13 cellular contexts compared by ENCODE assay signal in the genomic region with DNA sequence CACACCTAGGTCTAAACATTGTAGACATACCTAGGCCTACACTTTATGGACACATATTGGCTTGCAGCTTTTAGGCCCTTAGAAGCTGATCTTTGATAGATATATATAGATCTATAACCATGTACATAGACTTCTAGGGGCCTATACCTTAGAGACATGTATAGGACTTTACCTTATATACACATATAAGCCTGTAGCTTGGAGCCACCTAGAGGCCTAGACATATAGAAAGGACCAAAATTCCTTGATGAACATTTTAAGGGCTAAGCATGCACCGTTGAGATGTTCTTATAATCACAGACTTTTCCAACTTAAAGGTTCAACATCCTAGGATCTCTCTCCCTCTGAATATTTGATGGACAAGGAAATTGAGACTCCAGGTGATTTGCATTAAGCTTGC.
DNase-seq lines count a peak whose midpoint lies in the region; FAIRE-seq and TF ChIP-seq lines count a peak whose summit lies in the region.
"Had no signal": no experiment of that assay in that cellular context is flagged by ENCODE, and none has a peak within 500 bp of the region (broad histone marks: within the 10 kb centered on the region; RNA-seq: fewer than 3 reads in every experiment).

No MANE protein-coding gene starts in this region.

- no peaks in the 10 kb centered on the region for H3K27me3 ChIP-seq in bronchial epithelial cell (ENCODE audit: control insufficient read depth, insufficient read depth, low read length)
- H3K27me3 ChIP-seq: dorsolateral prefrontal cortex had no signal

- H3K27me3 Mint-ChIP-seq in type B pancreatic cell, result peaks cover 11% of the 10 kb centered on the region
- H3K27me3 Mint-ChIP-seq: activated naive CD4-positive, alpha-beta T cell treated with anti-CD3 and anti-CD28 coated beads, Interleukin-2, amount 10 ng/mL, durations not matched to agents 7 days and 5 days had no signal

- H3K4me1 Mint-ChIP-seq in type B pancreatic cell (ENCODE audit: unreplicated experiment), result peaks cover 4% of the 10 kb centered on the region
- H3K4me1 Mint-ChIP-seq: activated naive CD4-positive, alpha-beta T cell treated with anti-CD3 and anti-CD28 coated beads, Interleukin-2, amount 10 ng/mL, durations not matched to agents 7 days and 5 days; stimulated activated effector memory CD8-positive, alpha-beta T cell treated with anti-CD3 and anti-CD28 coated beads, Interleukin-12 subunit alpha, Interleukin-12 subunit beta, amount 100 ng/mL, for 72 hours had no signal

- no peaks in the 10 kb centered on the region for H3K36me3 ChIP-seq in bronchial epithelial cell (ENCODE audit: control insufficient read depth, insufficient read depth, low read length)

- no peak overlapping the region for H3K4me3 ChIP-seq in bronchial epithelial cell (ENCODE audit: low read depth, low read length)
- H3K4me3 ChIP-seq: dorsolateral prefrontal cortex had no signal

- FAIRE-seq in bronchial epithelial cell (lab: Jason Lieb, UNC), result no peak

- no peak overlapping the region for H3K4me3 Mint-ChIP-seq in type B pancreatic cell
- H3K4me3 Mint-ChIP-seq: activated naive CD4-positive, alpha-beta T cell treated with anti-CD3 and anti-CD28 coated beads, Interleukin-2, amount 10 ng/mL, durations not matched to agents 7 days and 5 days; stimulated activated effector memory CD8-positive, alpha-beta T cell treated with anti-CD3 and anti-CD28 coated beads, Interleukin-12 subunit alpha, Interleukin-12 subunit beta, amount 100 ng/mL, for 72 hours had no signal

- DNase-seq in SIG-M5 treated with dmso at 0.1 percent for 504 hours (lab: John Stamatoyannopoulos, UW; ENCODE audit: unreplicated experiment) (peak; percentile 3), SIG-M5 (lab: John Stamatoyannopoulos, UW) (no peak), NCI-H524 treated with DMSO at 0.1 percent for 48 hours (lab: John Stamatoyannopoulos, UW) (peak; percentile 30), bronchial epithelial cell (ENCODE audit: low read depth) (peak; percentile 53), type B pancreatic cell (ENCODE audit: extremely low spot score, unreplicated experiment) (no peak), NCI-H2107 treated with DMSO at 0.1 percent for 48 hours (lab: John Stamatoyannopoulos, UW; ENCODE audit: unreplicated experiment) (no peak), EL (no peak)
- DNase-seq in stimulated activated CD4-positive, alpha-beta T cell treated with anti-CD3 and anti-CD28 coated beads, Interleukin-12 subunit alpha, Interleukin-12 subunit beta, amount 100 ng/mL, for 4 hours, result no peak
- DNase-seq: activated CD4-positive, alpha-beta T cell treated with anti-CD3 and anti-CD28 coated beads for 4 hours; activated naive CD4-positive, alpha-beta T cell treated with anti-CD3 and anti-CD28 coated beads, Interleukin-2, amount 10 ng/mL, durations not matched to agents 7 days and 5 days; C1 segment of cervical spinal cord; dorsolateral prefrontal cortex had no signal

- peaks cover 3% of the 10 kb centered on the region for H3K36me3 Mint-ChIP-seq in type B pancreatic cell
- H3K36me3 Mint-ChIP-seq: activated naive CD4-positive, alpha-beta T cell treated with anti-CD3 and anti-CD28 coated beads, Interleukin-2, amount 10 ng/mL, durations not matched to agents 7 days and 5 days; stimulated activated effector memory CD8-positive, alpha-beta T cell treated with anti-CD3 and anti-CD28 coated beads, Interleukin-12 subunit alpha, Interleukin-12 subunit beta, amount 100 ng/mL, for 72 hours had no signal

- no peaks in the 10 kb centered on the region for H3K9me3 Mint-ChIP-seq in type B pancreatic cell
- H3K9me3 Mint-ChIP-seq: stimulated activated effector memory CD8-positive, alpha-beta T cell treated with anti-CD3 and anti-CD28 coated beads, Interleukin-12 subunit alpha, Interleukin-12 subunit beta, amount 100 ng/mL, for 72 hours had no signal

- no peak overlapping the region for H3K27ac Mint-ChIP-seq in type B pancreatic cell
- H3K27ac Mint-ChIP-seq: activated naive CD4-positive, alpha-beta T cell treated with anti-CD3 and anti-CD28 coated beads, Interleukin-2, amount 10 ng/mL, durations not matched to agents 7 days and 5 days; stimulated activated effector memory CD8-positive, alpha-beta T cell treated with anti-CD3 and anti-CD28 coated beads, Interleukin-12 subunit alpha, Interleukin-12 subunit beta, amount 100 ng/mL, for 72 hours had no signal

- TF ChIP-seq CTCF in bronchial epithelial cell (IDR thresholded peaks at IDR 0.05; ENCODE audit: insufficient read depth, low read length, severe bottlenecking), result peak; percentile 45
- peak; percentile 50 for TF ChIP-seq CTCF in type B pancreatic cell (conservative IDR thresholded peaks at IDR 0.05)

Comparison
In these comparisons a context has a peak if more than half of its experiments do, and no peak if none do; other contexts are left out.
1. DNase-seq: peak in SIG-M5 treated with dmso at 0.1 percent for 504 hours (single experiment), NCI-H524 treated with DMSO at 0.1 percent for 48 hours (single experiment) and bronchial epithelial cell (single experiment); none in SIG-M5 (single experiment), type B pancreatic cell (single experiment), NCI-H2107 treated with DMSO at 0.1 percent for 48 hours (single experiment), stimulated activated CD4-positive, alpha-beta T cell treated with anti-CD3 and anti-CD28 coated beads, Interleukin-12 subunit alpha, Interleukin-12 subunit beta, amount 100 ng/mL, for 4 hours (single experiment) and EL (single experiment).